Comparison of ENCODE assay signal across 8 cellular contexts in genomic region chr11:43941257-43941879, GRCh38. TPM values are rescaled to one million over a fixed set of nuclear protein-coding genes. Genes with fewer than 3 reads are reported as not detected.
A peak's percentile ranks its signal among the peaks of the same experiment; 100 is the strongest.
DNase-seq lines count a peak whose midpoint lies in the region; ATAC-seq and TF ChIP-seq lines count a peak whose summit lies in the region.

No MANE protein-coding gene starts in this region.

- in situ Hi-C loops in astrocyte of the cerebellum (cut with HindIII; ENCODE audit: low sequenced_read_pairs), result no loop called here

- H3K4me3 ChIP-seq in HEK293 (ENCODE audit: low read depth, low read length) (no peak overlapping the region), astrocyte of the cerebellum (ENCODE audit: low read depth, low read length) (peak overlapping the region; percentile 43)

- peaks cover 10 to 14% (median 13%) of the 10 kb centered on the region in 3 donors for H3K4me1 Mint-ChIP-seq in naive B cell

- H3K9me3 Mint-ChIP-seq in naive B cell, result peaks cover 0 to 6% (median 0%) of the 10 kb centered on the region in 7 donors

- POLR2A ChIA-PET in HEK293 (lab: Yijun Ruan, JAX), result interaction anchor here (1.0 to 2.0 kb wide), 2 partner anchors 8 to 18 kb away, joined by 3 to 10 read pairs; no protein-coding TSS in a partner anchor
- POLR2A ChIA-PET in RWPE1 (lab: Yijun Ruan, JAX; ENCODE audit: low non-redundant PET), result no interaction called here

- no peak for ATAC-seq in naive B cell (ENCODE audit: low read depth in 2 of 2)
- no peak for ATAC-seq in HG02588 (IDR thresholded peaks at IDR 0.05; ENCODE audit: unreplicated experiment)

- H3K36me3 ChIP-seq in HEK293 (ENCODE audit: control insufficient read depth in 2 of 2, insufficient read depth in 1 of 2, low read length in 2 of 2), result no peaks in the 10 kb centered on the region

- H3K36me3 Mint-ChIP-seq in naive B cell, result peaks cover 0 to 8% of the 10 kb centered on the region in 2 donors

- CTCF ChIA-PET in HEK293 (lab: Yijun Ruan, JAX) (interaction anchor here (0.7 to 1.2 kb wide), 4 partner anchors 9 to 98 kb away, joined by 3 to 10 read pairs (median 4); no protein-coding TSS in a partner anchor), RWPE1 (lab: Yijun Ruan, JAX) (interaction anchor here (0.7 to 1.2 kb wide), 2 partner anchors 51 to 59 kb away, joined by 6 read pairs; no protein-coding TSS in a partner anchor)

- H3K27me3 Mint-ChIP-seq in naive B cell, result peaks cover 42 to 61% (median 58%) of the 10 kb centered on the region in 3 donors

- no peaks in the 10 kb centered on the region for H3K4me1 ChIP-seq in HEK293 (ENCODE audit: control insufficient read depth, insufficient read depth, low read length)

- peak; percentile 4 for DNase-seq in AG08396 (ENCODE audit: low spot score)
- no peak for DNase-seq in astrocyte of the cerebellum (ENCODE audit: low read depth)
- no peak for DNase-seq in naive B cell
- DNase-seq in NCI-H2029 treated with DMSO at 0.1 percent for 48 hours (lab: John Stamatoyannopoulos, UW), result no peak
- DNase-seq in RWPE1 (ENCODE audit: low spot score), result no peak
- no peak for DNase-seq in H4 (ENCODE audit: low spot score)

- H3K9me3 ChIP-seq in HEK293 (ENCODE audit: control insufficient read depth, insufficient read depth, low read depth, low read length), result no peaks in the 10 kb centered on the region

- H3K4me3 Mint-ChIP-seq in naive B cell, result peak overlapping the region; percentile 79 to 92 (median 86)

- peak overlapping the region in 3 of 6 donors; percentile 26 to 70 (median 45) for H3K27ac Mint-ChIP-seq in naive B cell

- H3K27ac ChIP-seq in HEK293 (ENCODE audit: extremely low read depth, low read depth, low read length) (no peak overlapping the region), RWPE1 (no peak overlapping the region)

- TF ChIP-seq CTCF in HEK293 (tag by site-specific recombination; IDR thresholded peaks at IDR 0.05) (no peak), astrocyte of the cerebellum (IDR thresholded peaks at IDR 0.05; ENCODE audit: low read depth, low read length, missing control alignments) (no peak), RWPE1 (conservative IDR thresholded peaks at IDR 0.05; ENCODE audit: low read depth) (no peak)

TF ChIP-seq in HEK293, 187 proteins besides CTCF, POLR2A, EP300 and RAD21:
- peak; percentile 23; the same call in 1 of the 2 replicates for TF ChIP-seq ZIC2 (tag by site-specific recombination; IDR thresholded peaks at IDR 0.05)
- TF ChIP-seq ZNF629 (tag by site-specific recombination; IDR thresholded peaks at IDR 0.05), result peak; percentile 67; the same call in 1 of the 2 replicates
- no peak for TF ChIP-seq ZNF423 (tag by site-specific recombination; IDR thresholded peaks at IDR 0.05)

RNA-seq across cellular contexts. Expression of gene C11orf96, which starts 1.1 kb away (rescaled TPM):
- under 1 TPM in 1 of 6 donors, not detected in 5; 0.69 TPM for polyA plus RNA-seq in naive B cell (ENCODE audit: low read depth in 6 of 6)
- total RNA-seq in H4 (2014; rRNA removed; shearing (Covaris generic)), result 2.7 TPM in 2 replicates
